1 cellular context compared by ENCODE assay signal in the genomic region with DNA sequence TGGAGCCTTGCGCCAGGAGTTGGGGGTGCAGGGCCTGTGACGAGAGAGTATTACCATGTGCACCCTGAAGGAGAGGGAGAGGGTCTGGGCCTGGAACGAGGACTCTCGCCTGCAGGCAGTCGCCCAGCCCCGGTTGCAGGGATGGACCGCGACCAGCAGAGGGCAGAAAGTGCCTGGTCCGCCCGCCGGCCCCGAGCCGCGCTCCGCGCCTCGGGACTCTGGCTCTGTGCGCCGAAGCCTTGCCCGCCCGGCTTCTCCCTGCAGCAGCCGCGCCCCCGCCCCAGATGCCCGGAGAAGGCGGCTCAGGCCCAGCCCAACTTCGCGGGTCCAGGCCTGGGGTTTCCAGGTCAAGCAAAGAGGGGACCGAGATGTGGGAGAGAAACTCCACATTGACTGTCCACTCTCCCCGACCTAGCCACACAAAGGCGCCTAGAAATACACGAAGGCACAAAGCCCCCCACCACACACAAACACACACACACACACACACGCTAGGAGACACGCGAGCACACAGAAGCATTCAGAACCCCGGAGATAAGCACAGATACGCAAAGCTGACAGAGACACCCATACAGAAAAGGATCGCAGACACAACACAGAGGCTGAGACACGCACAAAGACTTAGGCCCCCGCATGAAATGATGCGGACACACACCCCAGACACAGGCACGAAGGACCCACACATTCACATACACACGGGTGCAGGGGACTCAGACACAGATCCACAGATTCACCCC.
TF ChIP-seq lines count a peak whose summit lies in the region.

No MANE protein-coding gene starts in this region.

TF ChIP-seq in HepG2, 621 proteins besides CTCF, POLR2A, EP300 and RAD21 (continued from another document and continues in another):
- TF ChIP-seq, protein P1, sequence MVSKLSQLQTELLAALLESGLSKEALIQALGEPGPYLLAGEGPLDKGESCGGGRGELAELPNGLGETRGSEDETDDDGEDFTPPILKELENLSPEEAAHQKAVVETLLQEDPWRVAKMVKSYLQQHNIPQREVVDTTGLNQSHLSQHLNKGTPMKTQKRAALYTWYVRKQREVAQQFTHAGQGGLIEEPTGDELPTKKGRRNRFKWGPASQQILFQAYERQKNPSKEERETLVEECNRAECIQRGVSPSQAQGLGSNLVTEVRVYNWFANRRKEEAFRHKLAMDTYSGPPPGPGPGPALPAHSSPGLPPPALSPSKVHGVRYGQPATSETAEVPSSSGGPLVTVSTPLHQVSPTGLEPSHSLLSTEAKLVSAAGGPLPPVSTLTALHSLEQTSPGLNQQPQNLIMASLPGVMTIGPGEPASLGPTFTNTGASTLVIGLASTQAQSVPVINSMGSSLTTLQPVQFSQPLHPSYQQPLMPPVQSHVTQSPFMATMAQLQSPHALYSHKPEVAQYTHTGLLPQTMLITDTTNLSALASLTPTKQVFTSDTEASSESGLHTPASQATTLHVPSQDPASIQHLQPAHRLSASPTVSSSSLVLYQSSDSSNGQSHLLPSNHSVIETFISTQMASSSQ (IDR thresholded peaks at IDR 0.05; ENCODE audit: low read depth) = no peak
- TF ChIP-seq, protein P1 (CRISPR knock-in tag; IDR thresholded peaks at IDR 0.05; ENCODE audit: borderline replicate concordance) = no peak
- TF ChIP-seq CBX5 (CRISPR knock-in tag; IDR thresholded peaks at IDR 0.05; ENCODE audit: borderline replicate concordance) (no peak), RFXANK (CRISPR knock-in tag; IDR thresholded peaks at IDR 0.05) (no peak), TOE1 (CRISPR knock-in tag; IDR thresholded peaks at IDR 0.05) (no peak), EED (CRISPR knock-in tag; IDR thresholded peaks at IDR 0.05) (peak; percentile 36; the same call in 1 of the 2 replicates), ZNF460 (CRISPR knock-in tag; IDR thresholded peaks at IDR 0.05; ENCODE audit: borderline replicate concordance) (no peak), BORCS8-MEF2B (CRISPR knock-in tag; IDR thresholded peaks at IDR 0.05) (0 out of 2 replicates have a peak, but pooled peaks have one; percentile 21), FOXO1 (CRISPR knock-in tag; IDR thresholded peaks at IDR 0.05) (peak; percentile 27; the same call in 1 of the 2 replicates), KDM3A (CRISPR knock-in tag; IDR thresholded peaks at IDR 0.05; ENCODE audit: low read depth) (0 out of 2 replicates have a peak, but pooled peaks have one; percentile 33), ZNF792 (CRISPR knock-in tag; IDR thresholded peaks at IDR 0.05) (0 out of 2 replicates have a peak, but pooled peaks have one; percentile 53), NFKB2 (CRISPR knock-in tag; IDR thresholded peaks at IDR 0.05; ENCODE audit: borderline replicate concordance) (peak; percentile 41; the same call in 1 of the 2 replicates), KMT2A (CRISPR knock-in tag; IDR thresholded peaks at IDR 0.05) (peak; percentile 7; the same call in 1 of the 2 replicates), ZFP90 (CRISPR knock-in tag; IDR thresholded peaks at IDR 0.05; ENCODE audit: borderline replicate concordance) (no peak), EZH2 (conservative IDR thresholded peaks at IDR 0.05; ENCODE audit: low read depth, low read length) (peak; percentile 100), ZNF180 (CRISPR knock-in tag; IDR thresholded peaks at IDR 0.05; ENCODE audit: borderline replicate concordance, low read depth) (no peak)
- TF ChIP-seq, protein P2, sequence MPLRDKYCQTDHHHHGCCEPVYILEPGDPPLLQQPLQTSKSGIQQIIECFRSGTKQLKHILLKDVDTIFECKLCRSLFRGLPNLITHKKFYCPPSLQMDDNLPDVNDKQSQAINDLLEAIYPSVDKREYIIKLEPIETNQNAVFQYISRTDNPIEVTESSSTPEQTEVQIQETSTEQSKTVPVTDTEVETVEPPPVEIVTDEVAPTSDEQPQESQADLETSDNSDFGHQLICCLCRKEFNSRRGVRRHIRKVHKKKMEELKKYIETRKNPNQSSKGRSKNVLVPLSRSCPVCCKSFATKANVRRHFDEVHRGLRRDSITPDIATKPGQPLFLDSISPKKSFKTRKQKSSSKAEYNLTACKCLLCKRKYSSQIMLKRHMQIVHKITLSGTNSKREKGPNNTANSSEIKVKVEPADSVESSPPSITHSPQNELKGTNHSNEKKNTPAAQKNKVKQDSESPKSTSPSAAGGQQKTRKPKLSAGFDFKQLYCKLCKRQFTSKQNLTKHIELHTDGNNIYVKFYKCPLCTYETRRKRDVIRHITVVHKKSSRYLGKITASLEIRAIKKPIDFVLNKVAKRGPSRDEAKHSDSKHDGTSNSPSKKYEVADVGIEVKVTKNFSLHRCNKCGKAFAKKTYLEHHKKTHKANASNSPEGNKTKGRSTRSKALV (CRISPR knock-in tag; IDR thresholded peaks at IDR 0.05) = peak; percentile 98
- TF ChIP-seq, protein P3, sequence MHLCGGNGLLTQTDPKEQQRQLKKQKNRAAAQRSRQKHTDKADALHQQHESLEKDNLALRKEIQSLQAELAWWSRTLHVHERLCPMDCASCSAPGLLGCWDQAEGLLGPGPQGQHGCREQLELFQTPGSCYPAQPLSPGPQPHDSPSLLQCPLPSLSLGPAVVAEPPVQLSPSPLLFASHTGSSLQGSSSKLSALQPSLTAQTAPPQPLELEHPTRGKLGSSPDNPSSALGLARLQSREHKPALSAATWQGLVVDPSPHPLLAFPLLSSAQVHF (CRISPR knock-in tag; IDR thresholded peaks at IDR 0.05) = no peak
- TF ChIP-seq, protein P4, sequence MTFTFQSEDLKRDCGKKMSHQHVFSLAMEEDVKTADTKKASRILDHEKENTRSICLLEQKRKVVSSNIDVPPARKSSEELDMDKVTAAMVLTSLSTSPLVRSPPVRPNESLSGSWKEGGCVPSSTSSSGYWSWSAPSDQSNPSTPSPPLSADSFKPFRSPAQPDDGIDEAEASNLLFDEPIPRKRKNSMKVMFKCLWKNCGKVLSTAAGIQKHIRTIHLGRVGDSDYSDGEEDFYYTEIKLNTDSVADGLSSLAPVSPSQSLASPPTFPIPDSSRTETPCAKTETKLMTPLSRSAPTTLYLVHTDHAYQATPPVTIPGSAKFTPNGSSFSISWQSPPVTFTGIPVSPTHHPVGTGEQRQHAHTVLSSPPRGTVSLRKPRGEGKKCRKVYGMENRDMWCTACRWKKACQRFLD (CRISPR knock-in tag; IDR thresholded peaks at IDR 0.05; ENCODE audit: borderline replicate concordance) = no peak
- TF ChIP-seq, protein P5, sequence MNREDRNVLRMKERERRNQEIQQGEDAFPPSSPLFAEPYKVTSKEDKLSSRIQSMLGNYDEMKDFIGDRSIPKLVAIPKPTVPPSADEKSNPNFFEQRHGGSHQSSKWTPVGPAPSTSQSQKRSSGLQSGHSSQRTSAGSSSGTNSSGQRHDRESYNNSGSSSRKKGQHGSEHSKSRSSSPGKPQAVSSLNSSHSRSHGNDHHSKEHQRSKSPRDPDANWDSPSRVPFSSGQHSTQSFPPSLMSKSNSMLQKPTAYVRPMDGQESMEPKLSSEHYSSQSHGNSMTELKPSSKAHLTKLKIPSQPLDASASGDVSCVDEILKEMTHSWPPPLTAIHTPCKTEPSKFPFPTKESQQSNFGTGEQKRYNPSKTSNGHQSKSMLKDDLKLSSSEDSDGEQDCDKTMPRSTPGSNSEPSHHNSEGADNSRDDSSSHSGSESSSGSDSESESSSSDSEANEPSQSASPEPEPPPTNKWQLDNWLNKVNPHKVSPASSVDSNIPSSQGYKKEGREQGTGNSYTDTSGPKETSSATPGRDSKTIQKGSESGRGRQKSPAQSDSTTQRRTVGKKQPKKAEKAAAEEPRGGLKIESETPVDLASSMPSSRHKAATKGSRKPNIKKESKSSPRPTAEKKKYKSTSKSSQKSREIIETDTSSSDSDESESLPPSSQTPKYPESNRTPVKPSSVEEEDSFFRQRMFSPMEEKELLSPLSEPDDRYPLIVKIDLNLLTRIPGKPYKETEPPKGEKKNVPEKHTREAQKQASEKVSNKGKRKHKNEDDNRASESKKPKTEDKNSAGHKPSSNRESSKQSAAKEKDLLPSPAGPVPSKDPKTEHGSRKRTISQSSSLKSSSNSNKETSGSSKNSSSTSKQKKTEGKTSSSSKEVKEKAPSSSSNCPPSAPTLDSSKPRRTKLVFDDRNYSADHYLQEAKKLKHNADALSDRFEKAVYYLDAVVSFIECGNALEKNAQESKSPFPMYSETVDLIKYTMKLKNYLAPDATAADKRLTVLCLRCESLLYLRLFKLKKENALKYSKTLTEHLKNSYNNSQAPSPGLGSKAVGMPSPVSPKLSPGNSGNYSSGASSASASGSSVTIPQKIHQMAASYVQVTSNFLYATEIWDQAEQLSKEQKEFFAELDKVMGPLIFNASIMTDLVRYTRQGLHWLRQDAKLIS (CRISPR knock-in tag; IDR thresholded peaks at IDR 0.05) = no peak
- TF ChIP-seq, protein P6, sequence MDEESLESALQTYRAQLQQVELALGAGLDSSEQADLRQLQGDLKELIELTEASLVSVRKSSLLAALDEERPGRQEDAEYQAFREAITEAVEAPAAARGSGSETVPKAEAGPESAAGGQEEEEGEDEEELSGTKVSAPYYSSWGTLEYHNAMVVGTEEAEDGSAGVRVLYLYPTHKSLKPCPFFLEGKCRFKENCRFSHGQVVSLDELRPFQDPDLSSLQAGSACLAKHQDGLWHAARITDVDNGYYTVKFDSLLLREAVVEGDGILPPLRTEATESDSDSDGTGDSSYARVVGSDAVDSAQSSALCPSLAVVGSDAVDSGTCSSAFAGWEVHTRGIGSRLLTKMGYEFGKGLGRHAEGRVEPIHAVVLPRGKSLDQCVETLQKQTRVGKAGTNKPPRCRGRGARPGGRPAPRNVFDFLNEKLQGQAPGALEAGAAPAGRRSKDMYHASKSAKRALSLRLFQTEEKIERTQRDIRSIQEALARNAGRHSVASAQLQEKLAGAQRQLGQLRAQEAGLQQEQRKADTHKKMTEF (CRISPR knock-in tag; IDR thresholded peaks at IDR 0.05) = peak; percentile 28; the same call in 1 of the 2 replicates
- TF ChIP-seq, protein P7, sequence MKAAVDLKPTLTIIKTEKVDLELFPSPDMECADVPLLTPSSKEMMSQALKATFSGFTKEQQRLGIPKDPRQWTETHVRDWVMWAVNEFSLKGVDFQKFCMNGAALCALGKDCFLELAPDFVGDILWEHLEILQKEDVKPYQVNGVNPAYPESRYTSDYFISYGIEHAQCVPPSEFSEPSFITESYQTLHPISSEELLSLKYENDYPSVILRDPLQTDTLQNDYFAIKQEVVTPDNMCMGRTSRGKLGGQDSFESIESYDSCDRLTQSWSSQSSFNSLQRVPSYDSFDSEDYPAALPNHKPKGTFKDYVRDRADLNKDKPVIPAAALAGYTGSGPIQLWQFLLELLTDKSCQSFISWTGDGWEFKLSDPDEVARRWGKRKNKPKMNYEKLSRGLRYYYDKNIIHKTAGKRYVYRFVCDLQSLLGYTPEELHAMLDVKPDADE (CRISPR knock-in tag; IDR thresholded peaks at IDR 0.05) = no peak
- TF ChIP-seq, protein P8, sequence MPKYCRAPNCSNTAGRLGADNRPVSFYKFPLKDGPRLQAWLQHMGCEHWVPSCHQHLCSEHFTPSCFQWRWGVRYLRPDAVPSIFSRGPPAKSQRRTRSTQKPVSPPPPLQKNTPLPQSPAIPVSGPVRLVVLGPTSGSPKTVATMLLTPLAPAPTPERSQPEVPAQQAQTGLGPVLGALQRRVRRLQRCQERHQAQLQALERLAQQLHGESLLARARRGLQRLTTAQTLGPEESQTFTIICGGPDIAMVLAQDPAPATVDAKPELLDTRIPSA (CRISPR knock-in tag; IDR thresholded peaks at IDR 0.05; ENCODE audit: borderline replicate concordance) = no peak
- TF ChIP-seq, protein P9, sequence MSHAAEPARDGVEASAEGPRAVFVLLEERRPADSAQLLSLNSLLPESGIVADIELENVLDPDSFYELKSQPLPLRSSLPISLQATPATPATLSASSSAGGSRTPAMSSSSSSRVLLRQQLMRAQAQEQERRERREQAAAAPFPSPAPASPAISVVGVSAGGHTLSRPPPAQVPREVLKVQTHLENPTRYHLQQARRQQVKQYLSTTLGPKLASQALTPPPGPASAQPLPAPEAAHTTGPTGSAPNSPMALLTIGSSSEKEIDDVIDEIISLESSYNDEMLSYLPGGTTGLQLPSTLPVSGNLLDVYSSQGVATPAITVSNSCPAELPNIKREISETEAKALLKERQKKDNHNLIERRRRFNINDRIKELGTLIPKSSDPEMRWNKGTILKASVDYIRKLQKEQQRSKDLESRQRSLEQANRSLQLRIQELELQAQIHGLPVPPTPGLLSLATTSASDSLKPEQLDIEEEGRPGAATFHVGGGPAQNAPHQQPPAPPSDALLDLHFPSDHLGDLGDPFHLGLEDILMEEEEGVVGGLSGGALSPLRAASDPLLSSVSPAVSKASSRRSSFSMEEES (CRISPR knock-in tag; IDR thresholded peaks at IDR 0.05) = no peak
- TF ChIP-seq, protein P10, sequence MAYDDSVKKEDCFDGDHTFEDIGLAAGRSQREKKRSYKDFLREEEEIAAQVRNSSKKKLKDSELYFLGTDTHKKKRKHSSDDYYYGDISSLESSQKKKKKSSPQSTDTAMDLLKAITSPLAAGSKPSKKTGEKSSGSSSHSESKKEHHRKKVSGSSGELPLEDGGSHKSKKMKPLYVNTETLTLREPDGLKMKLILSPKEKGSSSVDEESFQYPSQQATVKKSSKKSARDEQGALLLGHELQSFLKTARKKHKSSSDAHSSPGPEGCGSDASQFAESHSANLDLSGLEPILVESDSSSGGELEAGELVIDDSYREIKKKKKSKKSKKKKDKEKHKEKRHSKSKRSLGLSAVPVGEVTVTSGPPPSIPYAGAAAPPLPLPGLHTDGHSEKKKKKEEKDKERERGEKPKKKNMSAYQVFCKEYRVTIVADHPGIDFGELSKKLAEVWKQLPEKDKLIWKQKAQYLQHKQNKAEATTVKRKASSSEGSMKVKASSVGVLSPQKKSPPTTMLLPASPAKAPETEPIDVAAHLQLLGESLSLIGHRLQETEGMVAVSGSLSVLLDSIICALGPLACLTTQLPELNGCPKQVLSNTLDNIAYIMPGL (CRISPR knock-in tag; IDR thresholded peaks at IDR 0.05; ENCODE audit: borderline replicate concordance in 1 of 2, low read depth in 1 of 2) = 0 out of 4 replicates have a peak, but pooled peaks of 1 of the 2 experiments have one; percentile 65
